ENCODE assay signal across 12 cellular contexts in genomic region chr6:134631398-134631924, GRCh38.
"Had no signal": no experiment of that assay in that cellular context is flagged by ENCODE, and none has a peak within 500 bp of the region (broad histone marks: within the 10 kb centered on the region; RNA-seq: fewer than 3 reads in every experiment).

No MANE protein-coding gene starts in this region.

- DNase-seq: activated CD4-positive, alpha-beta T cell treated with anti-CD3 and anti-CD28 coated beads for 1 hour; activated CD4-positive, alpha-beta T cell treated with anti-CD3 and anti-CD28 coated beads, Interleukin-2, amount 50 U/mL, for 4 hours; activated T-cell treated with anti-CD3 and anti-CD28 coated beads for 4 hours; gastrocnemius medialis; kidney; left lung; mammary epithelial cell; SW 1271; upper lobe of right lung; WERI-Rb-1 had no signal

- H3K9me3 ChIP-seq: gastrocnemius medialis, left lung, right atrium auricular region, thoracic aorta, upper lobe of right lung had no signal

- FAIRE-seq: kidney had no signal

- H3K36me3 ChIP-seq: gastrocnemius medialis, left lung, right atrium auricular region, thoracic aorta, upper lobe of right lung, WERI-Rb-1 had no signal

- H3K27ac ChIP-seq: left lung, right atrium auricular region, thoracic aorta, upper lobe of right lung, WERI-Rb-1 had no signal

- H3K4me3 ChIP-seq: left lung, right atrium auricular region, thoracic aorta, upper lobe of right lung had no signal

- H3K27me3 ChIP-seq: gastrocnemius medialis, left lung, right atrium auricular region, upper lobe of right lung had no signal

- H3K4me1 ChIP-seq: upper lobe of right lung had no signal
